Comparison of ENCODE assay signal across 8 cellular contexts in the genomic region with DNA sequence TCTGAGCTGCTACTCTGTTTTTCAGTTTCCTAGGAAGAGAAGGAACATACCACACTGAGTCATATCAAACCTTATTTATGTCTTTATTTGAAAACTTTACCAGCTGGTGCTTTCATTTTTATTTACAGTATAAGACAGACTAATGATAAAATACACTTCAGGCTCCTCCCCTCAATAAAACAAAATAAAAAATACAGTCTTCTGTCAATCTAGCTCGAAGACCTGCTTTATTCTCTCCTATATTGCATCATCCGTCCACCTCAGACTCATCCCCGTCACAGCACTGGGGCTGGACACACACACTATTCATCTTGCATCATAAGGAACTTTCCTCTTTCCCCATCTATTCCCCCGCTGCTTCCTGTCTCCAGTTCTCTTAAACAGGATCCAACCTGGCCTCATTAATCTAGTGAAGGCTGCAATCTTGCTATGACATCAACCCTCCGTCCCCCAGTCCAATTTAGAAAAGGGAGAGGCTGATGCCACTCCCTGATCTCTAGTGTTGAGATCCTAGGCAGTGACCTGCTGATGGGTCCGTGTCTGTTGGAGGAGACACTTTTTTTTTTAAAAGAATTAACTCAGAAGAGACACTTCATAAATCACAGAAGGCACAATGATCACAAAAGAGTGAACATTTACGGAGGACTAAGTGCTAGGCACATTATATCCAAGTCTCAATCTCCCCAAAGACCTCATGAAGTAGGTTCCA. TPM values are rescaled to one million over a fixed set of nuclear protein-coding genes. Genes with fewer than 3 reads are reported as not detected.
DNase-seq lines count a peak whose midpoint lies in the region; ATAC-seq and TF ChIP-seq lines count a peak whose summit lies in the region.

No MANE protein-coding gene starts in this region.

- peak overlapping the region; percentile 83 for H3K4me3 ChIP-seq in lower leg skin (ENCODE audit: low read depth, poor library complexity, severe bottlenecking)

- WGBS in lower leg skin, 2 donors: 1% methylated on average over 7 of the region's 7 CpGs

- no peak for TF ChIP-seq POLR2A in lower leg skin (IDR thresholded peaks at IDR 0.05)

- intact Hi-C loops in lower leg skin (cut with DNase I; ENCODE audit: low total_unique reads): no loop called here

- no peak for TF ChIP-seq CTCF in lower leg skin (IDR thresholded peaks at IDR 0.05)

- H3K27ac ChIP-seq in substantia nigra (ENCODE audit: low read depth, low read length, poor library complexity, severe bottlenecking): peak overlapping the region; percentile 88

- DNase-seq in DMS79 (lab: John Stamatoyannopoulos, UW) (peak; percentile 9), HPDE6-E6E7 (ENCODE audit: extremely low spot score) (peak; percentile 73), dedifferentiated amniotic fluid mesenchymal stem cell (ENCODE audit: extremely low spot score) (peak; percentile 90), lower leg skin (ENCODE audit: low spot score in 2 of 2) (peak; percentile 73 to 90), substantia nigra (lab: John Stamatoyannopoulos, UW) (peak in 5 of 49 donors; percentile 10 to 30 (median 19))

- ATAC-seq in SK-N-SH treated with all-trans-retinoic acid at 6 μM for 48 hours (peak; percentile 42), GM18520 (IDR thresholded peaks at IDR 0.05; ENCODE audit: unreplicated experiment) (no peak), HG02870 (IDR thresholded peaks at IDR 0.05; ENCODE audit: unreplicated experiment) (no peak)

TF ChIP-seq in SK-N-SH treated with all-trans-retinoic acid at 6 μM for 48 hours, 23 proteins besides CTCF, POLR2A, EP300 and RAD21:
- TF ChIP-seq, protein P1, sequence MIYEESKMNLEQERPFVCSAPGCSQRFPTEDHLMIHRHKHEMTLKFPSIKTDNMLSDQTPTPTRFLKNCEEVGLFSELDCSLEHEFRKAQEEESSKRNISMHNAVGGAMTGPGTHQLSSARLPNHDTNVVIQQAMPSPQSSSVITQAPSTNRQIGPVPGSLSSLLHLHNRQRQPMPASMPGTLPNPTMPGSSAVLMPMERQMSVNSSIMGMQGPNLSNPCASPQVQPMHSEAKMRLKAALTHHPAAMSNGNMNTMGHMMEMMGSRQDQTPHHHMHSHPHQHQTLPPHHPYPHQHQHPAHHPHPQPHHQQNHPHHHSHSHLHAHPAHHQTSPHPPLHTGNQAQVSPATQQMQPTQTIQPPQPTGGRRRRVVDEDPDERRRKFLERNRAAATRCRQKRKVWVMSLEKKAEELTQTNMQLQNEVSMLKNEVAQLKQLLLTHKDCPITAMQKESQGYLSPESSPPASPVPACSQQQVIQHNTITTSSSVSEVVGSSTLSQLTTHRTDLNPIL (CRISPR knock-in tag; IDR thresholded peaks at IDR 0.05; ENCODE audit: low read depth): no peak
- no peak for TF ChIP-seq RARB (CRISPR knock-in tag; IDR thresholded peaks at IDR 0.05)
- TF ChIP-seq ESRRG (CRISPR knock-in tag; IDR thresholded peaks at IDR 0.05): no peak
- TF ChIP-seq, protein P2, sequence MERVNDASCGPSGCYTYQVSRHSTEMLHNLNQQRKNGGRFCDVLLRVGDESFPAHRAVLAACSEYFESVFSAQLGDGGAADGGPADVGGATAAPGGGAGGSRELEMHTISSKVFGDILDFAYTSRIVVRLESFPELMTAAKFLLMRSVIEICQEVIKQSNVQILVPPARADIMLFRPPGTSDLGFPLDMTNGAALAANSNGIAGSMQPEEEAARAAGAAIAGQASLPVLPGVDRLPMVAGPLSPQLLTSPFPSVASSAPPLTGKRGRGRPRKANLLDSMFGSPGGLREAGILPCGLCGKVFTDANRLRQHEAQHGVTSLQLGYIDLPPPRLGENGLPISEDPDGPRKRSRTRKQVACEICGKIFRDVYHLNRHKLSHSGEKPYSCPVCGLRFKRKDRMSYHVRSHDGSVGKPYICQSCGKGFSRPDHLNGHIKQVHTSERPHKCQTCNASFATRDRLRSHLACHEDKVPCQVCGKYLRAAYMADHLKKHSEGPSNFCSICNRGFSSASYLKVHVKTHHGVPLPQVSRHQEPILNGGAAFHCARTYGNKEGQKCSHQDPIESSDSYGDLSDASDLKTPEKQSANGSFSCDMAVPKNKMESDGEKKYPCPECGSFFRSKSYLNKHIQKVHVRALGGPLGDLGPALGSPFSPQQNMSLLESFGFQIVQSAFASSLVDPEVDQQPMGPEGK (CRISPR knock-in tag; IDR thresholded peaks at IDR 0.05; ENCODE audit: borderline replicate concordance): no peak
- no peak for TF ChIP-seq ZFP30 (CRISPR knock-in tag; IDR thresholded peaks at IDR 0.05)
- no peak for TF ChIP-seq BACH2 (CRISPR knock-in tag; IDR thresholded peaks at IDR 0.05; ENCODE audit: borderline replicate concordance)
- no peak for TF ChIP-seq GLIS3 (CRISPR knock-in tag; IDR thresholded peaks at IDR 0.05)
- TF ChIP-seq OSR1 (CRISPR knock-in tag; IDR thresholded peaks at IDR 0.05): no peak
- TF ChIP-seq TOX (CRISPR knock-in tag; IDR thresholded peaks at IDR 0.05; ENCODE audit: borderline replicate concordance): no peak
- no peak for TF ChIP-seq ZNF70 (CRISPR knock-in tag; IDR thresholded peaks at IDR 0.05)
- no peak for TF ChIP-seq ARNTL (CRISPR knock-in tag; IDR thresholded peaks at IDR 0.05; ENCODE audit: borderline replicate concordance, low read depth)
- no peak for TF ChIP-seq PPARA (CRISPR knock-in tag; IDR thresholded peaks at IDR 0.05; ENCODE audit: borderline replicate concordance)
TF ChIP-seq in SK-N-SH treated with all-trans-retinoic acid at 6 μM for 48 hours: peak in this region for 0.

RNA-seq across cellular contexts. Expression of a gene that starts 1.1 kb away (rescaled TPM):
- total RNA-seq in lower leg skin: 100 to 1,000 TPM; 128 to 256 (median 191) TPM

RNA-seq across cellular contexts. Expression of a gene that starts 26.8 kb away (rescaled TPM):
- total RNA-seq in lower leg skin: 10 to 100 TPM; 15.1 to 20.8 (median 16.7) TPM

RNA-seq across cellular contexts. Expression of a gene that starts 57.4 kb away (rescaled TPM):
- 10 to 100 TPM; 17.5 to 27.0 (median 21.4) TPM for total RNA-seq in lower leg skin

RNA-seq across cellular contexts. Expression of a gene that starts 57.7 kb away (rescaled TPM):
- 10 to 100 TPM in 1 of 4 donors, 1 to 10 TPM in 3; 3.3 to 12.2 (median 6.1) TPM for total RNA-seq in lower leg skin
